6 cellular contexts compared by ENCODE assay signal in genomic region chr5:10514572-10514971, GRCh38. TPM values are rescaled to one million over a fixed set of nuclear protein-coding genes. Genes with fewer than 3 reads are reported as not detected.
DNase-seq lines count a peak whose midpoint lies in the region; ATAC-seq and TF ChIP-seq lines count a peak whose summit lies in the region.
"Not testable (repeated sequence)": the region's sequence is repeated elsewhere in the genome, so short reads cannot be mapped to it uniquely, and the experiment has no call there.

No MANE protein-coding gene starts in this region.

- dilution Hi-C loops in IMR-90 (cut with HindIII; ENCODE audit: low sequenced_read_pairs, unreplicated experiment) = not testable (repeated sequence)

- CTCF ChIA-PET in IMR-90 (lab: Yijun Ruan, JAX); SK-N-SH (lab: Yijun Ruan, JAX): not testable (repeated sequence)

- not testable (repeated sequence) for H3K9me3 ChIP-seq in GM23248 (ENCODE audit: low read depth); IMR-90 (ENCODE audit: control insufficient read depth, insufficient read depth, low read length); SK-N-SH; trophoblast cell (ENCODE audit: insufficient read depth, low read depth, low read length)

- TF ChIP-seq RAD21 in IMR-90 (IDR thresholded peaks at IDR 0.05; ENCODE audit: low read length); SK-N-SH (IDR thresholded peaks at IDR 0.05; ENCODE audit: low read length): not testable (repeated sequence)

- H3K4me3 ChIP-seq in GM23248; IMR-90 (ENCODE audit: insufficient read depth, low read depth, low read length); SK-N-SH (ENCODE audit: low read depth in 2 of 2, low read length in 1 of 2); brain microvascular endothelial cell (ENCODE audit: low read depth, low read length); trophoblast cell (ENCODE audit: low read depth, low read length): not testable (repeated sequence)

- peak overlapping the region; percentile 84; the same call in 1 of the 3 replicates for H2BK15ac ChIP-seq in IMR-90 (ENCODE audit: low read depth, low read length)

- peak overlapping the region; percentile 70; the same call in 1 of the 2 replicates for H2AK5ac ChIP-seq in IMR-90 (ENCODE audit: low read depth, low read length)
- not testable (repeated sequence) for H2AK5ac ChIP-seq in trophoblast cell (ENCODE audit: low read length)

- DNase-seq in GM23248, IMR-90, SK-N-SH, brain microvascular endothelial cell: not testable (repeated sequence)
- DNase-seq in left ventricle myocardium superior (peak; percentile 5), trophoblast cell (peak in 1 of 2 donors; percentile 13)

- not testable (repeated sequence) for H3K79me2 ChIP-seq in GM23248 (ENCODE audit: insufficient read depth); SK-N-SH (ENCODE audit: insufficient read depth); trophoblast cell (ENCODE audit: control insufficient read depth, insufficient read depth, low read length, poor library complexity)

- H4K5ac ChIP-seq in IMR-90 (ENCODE audit: low read depth, low read length) = not testable (repeated sequence)

- H2BK5ac ChIP-seq in IMR-90 (ENCODE audit: low read depth, low read length, poor library complexity, severe bottlenecking) = peak overlapping the region; percentile 80
- peak overlapping the region; percentile 69 for H2BK5ac ChIP-seq in trophoblast cell (ENCODE audit: low read depth, low read length, poor library complexity)

- H2BK20ac ChIP-seq in IMR-90 (ENCODE audit: low read depth, low read length) = peak overlapping the region; percentile 67

- H3K56ac ChIP-seq in IMR-90 (ENCODE audit: extremely low read depth, insufficient read depth, low read length) = peak overlapping the region; percentile 39; the same call in 1 of the 2 replicates

- H3K4me1 ChIP-seq in GM23248 (ENCODE audit: insufficient read depth) (peaks cover 30% of the 10 kb centered on the region), trophoblast cell (ENCODE audit: control insufficient read depth in 1 of 2, insufficient read depth in 2 of 2, low read length in 2 of 2) (peaks cover 10 to 16% of the 10 kb centered on the region in 2 experiments)
- not testable (repeated sequence) for H3K4me1 ChIP-seq in IMR-90 (ENCODE audit: control insufficient read depth, insufficient read depth, low read length); SK-N-SH (ENCODE audit: control insufficient read depth in 1 of 2, insufficient read depth in 2 of 2, low read depth in 1 of 2, low read length in 1 of 2)

- peak overlapping the region; percentile 13; the same call in 1 of the 2 replicates for H3K23ac ChIP-seq in IMR-90 (ENCODE audit: low read depth, low read length)
- H3K23ac ChIP-seq in trophoblast cell (ENCODE audit: low read length) = not testable (repeated sequence)

- peak overlapping the region; percentile 92 for H4K91ac ChIP-seq in IMR-90 (ENCODE audit: insufficient read depth, low read depth, low read length)
- H4K91ac ChIP-seq in trophoblast cell (ENCODE audit: low read depth, low read length) = not testable (repeated sequence)

- not testable (repeated sequence) for H3K79me1 ChIP-seq in IMR-90 (ENCODE audit: low read depth in 1 of 2, low read length in 2 of 2); trophoblast cell (ENCODE audit: low read length)

- not testable (repeated sequence) for BruUV-seq in IMR-90 (replicated peaks; lab: Mats Ljungman, UMichigan)

- H3K9me2 ChIP-seq in GM23248 (ENCODE audit: insufficient read depth); SK-N-SH: not testable (repeated sequence)

- peak overlapping the region; percentile 44 for H3K4me2 ChIP-seq in GM23248 (ENCODE audit: unreplicated experiment)
- H3K4me2 ChIP-seq in IMR-90 (ENCODE audit: low read depth, low read length); SK-N-SH; trophoblast cell (ENCODE audit: low read length): not testable (repeated sequence)

- peak overlapping the region; percentile 35; the same call in 1 of the 2 replicates for H3K9ac ChIP-seq in GM23248
- not testable (repeated sequence) for H3K9ac ChIP-seq in IMR-90 (ENCODE audit: low read depth, low read length); SK-N-SH; trophoblast cell (ENCODE audit: low read length)

- TF ChIP-seq EP300 in SK-N-SH (IDR thresholded peaks at IDR 0.05; ENCODE audit: borderline replicate concordance in 1 of 2, low read depth in 1 of 2, low read length in 1 of 2) = not testable (repeated sequence)

- intact Hi-C loops in IMR-90 (cut with micrococcal nuclease) = loop anchor here (5.0 kb wide), 1 partner anchor 38 kb away; no protein-coding TSS in a partner anchor
- intact Hi-C loops in left ventricle myocardium superior (cut with micrococcal nuclease) = not testable (repeated sequence)

- peak overlapping the region; percentile 69 for H2AFZ ChIP-seq in GM23248
- not testable (repeated sequence) for H2AFZ ChIP-seq in IMR-90 (replicated peaks; ENCODE audit: low read length, poor library complexity); trophoblast cell (ENCODE audit: insufficient read depth, low read length, poor library complexity)
- peak overlapping the region; percentile 54; the same call in 1 of the 2 replicates for H2AFZ ChIP-seq in SK-N-SH (ENCODE audit: low read depth)

- H2BK12ac ChIP-seq in trophoblast cell (ENCODE audit: low read length) = not testable (repeated sequence)

- TF ChIP-seq CTCF in IMR-90 (conservative IDR thresholded peaks at IDR 0.05; ENCODE audit: low read depth, low read length); SK-N-SH (IDR thresholded peaks at IDR 0.05); brain microvascular endothelial cell (IDR thresholded peaks at IDR 0.05; ENCODE audit: low read depth, low read length, missing control alignments): not testable (repeated sequence)

- in situ Hi-C loops in GM23248 (cut with MboI); IMR-90 (cut with MboI; ENCODE audit: low sequenced_read_pairs); brain microvascular endothelial cell (cut with HindIII; ENCODE audit: low pct_ligation_motif_present, low sequenced_read_pairs): not testable (repeated sequence)

- H3K27ac ChIP-seq in GM23248 (peak overlapping the region; percentile 59), SK-N-SH (ENCODE audit: low read depth in 2 of 2, low read length in 1 of 2) (peak overlapping the region in 1 of 2 experiments; percentile 70; a peak in 2 of 4 replicates), brain microvascular endothelial cell (peak overlapping the region; percentile 44), trophoblast cell (ENCODE audit: low read depth, low read length) (peak overlapping the region; percentile 64)
- not testable (repeated sequence) for H3K27ac ChIP-seq in IMR-90 (ENCODE audit: insufficient read depth, low read length)

- not testable (repeated sequence) for ATAC-seq in IMR-90 (ENCODE audit: low read depth); left ventricle myocardium superior

- TF ChIP-seq POLR2A in IMR-90 (IDR thresholded peaks at IDR 0.05; ENCODE audit: low read depth, low read length) = not testable (repeated sequence)

- H3K27me3 ChIP-seq in GM23248 (replicated peaks; ENCODE audit: insufficient read depth); IMR-90 (ENCODE audit: control insufficient read depth, insufficient read depth, low read length); SK-N-SH (ENCODE audit: insufficient read depth); brain microvascular endothelial cell (replicated peaks); trophoblast cell (ENCODE audit: insufficient read depth, low read length): not testable (repeated sequence)

- not testable (repeated sequence) for H2AK9ac ChIP-seq in IMR-90 (replicated peaks; ENCODE audit: low read depth, low read length, poor library complexity)

- not testable (repeated sequence) for H4K12ac ChIP-seq in trophoblast cell (ENCODE audit: low read depth, low read length)

- H4K20me1 ChIP-seq in GM23248 (ENCODE audit: insufficient read depth); IMR-90 (ENCODE audit: insufficient read depth, low read length); SK-N-SH (ENCODE audit: insufficient read depth): not testable (repeated sequence)

- 91 to 94% methylated on average over 8 of the region's 8 CpGs for WGBS in GM23248 (ENCODE audit: low coverage in 1 of 2, low lambda C conversion rate in 2 of 2, missing lambda C conversion rate in 2 of 2), 2 experiments
- WGBS in IMR-90 (ENCODE audit: extremely low coverage in 2 of 2, insufficient read length in 1 of 2), 2 experiments = 87% methylated on average over 3 of the region's 8 CpGs; no CpG with 5 or more reads in 1 of the 2 experiments
- WGBS in SK-N-SH (ENCODE audit: low lambda C conversion rate) = 91% methylated on average over 8 of the region's 8 CpGs
- no CpG with 5 or more reads among the region's 8 CpGs for WGBS in trophoblast cell (ENCODE audit: extremely low coverage, insufficient coverage, insufficient read length)

- H3K4ac ChIP-seq in IMR-90 (ENCODE audit: low read depth, low read length) = peak overlapping the region; percentile 82
- H3K4ac ChIP-seq in trophoblast cell (ENCODE audit: low read depth, low read length) = not testable (repeated sequence)

- not testable (repeated sequence) for H3K36me3 ChIP-seq in GM23248 (ENCODE audit: low read depth); IMR-90 (ENCODE audit: control insufficient read depth, insufficient read depth, low read length); SK-N-SH (replicated peaks in 1 of 2; ENCODE audit: control insufficient read depth in 1 of 2, insufficient read depth in 2 of 2, low read length in 1 of 2); brain microvascular endothelial cell (replicated peaks); trophoblast cell (ENCODE audit: control insufficient read depth in 1 of 2, insufficient read depth in 2 of 2, low read length in 2 of 2)

- POLR2A ChIA-PET in IMR-90 (lab: Charles Lee; ENCODE audit: unreplicated experiment); SK-N-SH (lab: Yijun Ruan, JAX): not testable (repeated sequence)

- H3F3A ChIP-seq in GM23248 (ENCODE audit: insufficient read depth) (peaks cover 12% of the 10 kb centered on the region), SK-N-SH (replicated peaks; ENCODE audit: insufficient read depth) (peaks cover 15% of the 10 kb centered on the region)

- H3K14ac ChIP-seq in IMR-90 (replicated peaks; ENCODE audit: low read depth, low read length) = peak overlapping the region; percentile 57; the same call in 1 of the 2 replicates
- not testable (repeated sequence) for H3K14ac ChIP-seq in trophoblast cell (ENCODE audit: low read length)

- H3K18ac ChIP-seq in IMR-90 (ENCODE audit: low read depth, low read length); trophoblast cell (ENCODE audit: low read length): not testable (repeated sequence)

- peaks cover 17% of the 10 kb centered on the region; the same call in 1 of the 2 replicates for H3K9me1 ChIP-seq in IMR-90 (ENCODE audit: insufficient read depth, low read length)

- H2BK120ac ChIP-seq in IMR-90 (ENCODE audit: low read depth, low read length) = peak overlapping the region; percentile 93
- H2BK120ac ChIP-seq in trophoblast cell (ENCODE audit: insufficient read depth, low read length, poor library complexity) = not testable (repeated sequence)

- H4K8ac ChIP-seq in IMR-90 (ENCODE audit: low read depth in 2 of 2, low read length in 2 of 2) = peak overlapping the region; percentile 59 to 89; a peak in 3 of 4 replicates
- H4K8ac ChIP-seq in trophoblast cell (ENCODE audit: low read depth, low read length) = not testable (repeated sequence)

RNA-seq across cellular contexts. Expression of gene ANKRD33B, which starts 49.3 kb away (rescaled TPM):
- 1.5 and 2.4 TPM in 2 replicates for total RNA-seq in GM23248 (2014; rRNA removed; shearing (Covaris generic))
- polyA plus RNA-seq in GM23248 (2016; fragmentation: Nextera tagmentation; extraction: Ambion mirVana) = 0.57 and 0.71 TPM in 2 replicates
- 2.5 and 2.8 TPM in 2 replicates for total RNA-seq in IMR-90 (2012; rRNA removed)
- 3.3 and 3.8 TPM in 2 replicates for polyA plus RNA-seq in IMR-90 (2012; rRNA removed)
- polyA plus RNA-seq in IMR-90 (2012; cell fraction: cytosol; rRNA removed) = 2.2 and 3.2 TPM in 2 replicates
- polyA plus RNA-seq in IMR-90 (2012; cell fraction: nucleus; rRNA removed; ENCODE audit: low replicate concordance) = 13.5 and 13.8 TPM in 2 replicates
- polyA plus RNA-seq in SK-N-SH (2012; rRNA removed) = 1.8 and 1.9 TPM in 2 replicates
- polyA plus RNA-seq in SK-N-SH (2012; cell fraction: cytosol; rRNA removed) = 1.2 and 1.7 TPM in 2 replicates
- polyA plus RNA-seq in SK-N-SH (2012; cell fraction: nucleus; rRNA removed) = 4.3 and 7.0 TPM in 2 replicates
- total RNA-seq in left ventricle myocardium superior = 6.7 TPM
- 11.4 and 11.6 TPM in 2 replicates for polyA plus RNA-seq in trophoblast cell (2013)
